In the genomic region with DNA sequence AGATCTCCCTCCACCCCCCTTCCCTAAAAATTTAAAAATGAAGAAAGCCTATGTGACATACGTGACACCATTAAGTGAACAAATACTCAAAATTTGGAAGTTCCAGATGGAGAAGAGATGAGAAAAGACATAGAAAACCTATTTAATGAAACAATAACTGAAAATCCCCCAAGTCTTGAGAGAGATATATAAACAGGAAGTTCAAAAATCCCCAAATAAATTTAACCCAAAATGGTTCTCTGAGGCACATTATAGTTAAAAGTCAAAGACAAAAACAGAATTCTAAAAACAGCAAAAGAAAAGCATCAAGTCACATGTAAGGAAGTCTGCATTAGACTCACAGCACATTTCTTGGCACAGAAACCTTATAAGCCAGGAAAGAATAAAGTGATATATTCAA, we compare ENCODE assay signal across 1 cellular context.
TF ChIP-seq lines count a peak whose summit lies in the region.

No MANE protein-coding gene starts in this region.

TF ChIP-seq in GM23338, 12 proteins besides CTCF, POLR2A, EP300 and RAD21 (continued from another document):
- TF ChIP-seq, protein P1, sequence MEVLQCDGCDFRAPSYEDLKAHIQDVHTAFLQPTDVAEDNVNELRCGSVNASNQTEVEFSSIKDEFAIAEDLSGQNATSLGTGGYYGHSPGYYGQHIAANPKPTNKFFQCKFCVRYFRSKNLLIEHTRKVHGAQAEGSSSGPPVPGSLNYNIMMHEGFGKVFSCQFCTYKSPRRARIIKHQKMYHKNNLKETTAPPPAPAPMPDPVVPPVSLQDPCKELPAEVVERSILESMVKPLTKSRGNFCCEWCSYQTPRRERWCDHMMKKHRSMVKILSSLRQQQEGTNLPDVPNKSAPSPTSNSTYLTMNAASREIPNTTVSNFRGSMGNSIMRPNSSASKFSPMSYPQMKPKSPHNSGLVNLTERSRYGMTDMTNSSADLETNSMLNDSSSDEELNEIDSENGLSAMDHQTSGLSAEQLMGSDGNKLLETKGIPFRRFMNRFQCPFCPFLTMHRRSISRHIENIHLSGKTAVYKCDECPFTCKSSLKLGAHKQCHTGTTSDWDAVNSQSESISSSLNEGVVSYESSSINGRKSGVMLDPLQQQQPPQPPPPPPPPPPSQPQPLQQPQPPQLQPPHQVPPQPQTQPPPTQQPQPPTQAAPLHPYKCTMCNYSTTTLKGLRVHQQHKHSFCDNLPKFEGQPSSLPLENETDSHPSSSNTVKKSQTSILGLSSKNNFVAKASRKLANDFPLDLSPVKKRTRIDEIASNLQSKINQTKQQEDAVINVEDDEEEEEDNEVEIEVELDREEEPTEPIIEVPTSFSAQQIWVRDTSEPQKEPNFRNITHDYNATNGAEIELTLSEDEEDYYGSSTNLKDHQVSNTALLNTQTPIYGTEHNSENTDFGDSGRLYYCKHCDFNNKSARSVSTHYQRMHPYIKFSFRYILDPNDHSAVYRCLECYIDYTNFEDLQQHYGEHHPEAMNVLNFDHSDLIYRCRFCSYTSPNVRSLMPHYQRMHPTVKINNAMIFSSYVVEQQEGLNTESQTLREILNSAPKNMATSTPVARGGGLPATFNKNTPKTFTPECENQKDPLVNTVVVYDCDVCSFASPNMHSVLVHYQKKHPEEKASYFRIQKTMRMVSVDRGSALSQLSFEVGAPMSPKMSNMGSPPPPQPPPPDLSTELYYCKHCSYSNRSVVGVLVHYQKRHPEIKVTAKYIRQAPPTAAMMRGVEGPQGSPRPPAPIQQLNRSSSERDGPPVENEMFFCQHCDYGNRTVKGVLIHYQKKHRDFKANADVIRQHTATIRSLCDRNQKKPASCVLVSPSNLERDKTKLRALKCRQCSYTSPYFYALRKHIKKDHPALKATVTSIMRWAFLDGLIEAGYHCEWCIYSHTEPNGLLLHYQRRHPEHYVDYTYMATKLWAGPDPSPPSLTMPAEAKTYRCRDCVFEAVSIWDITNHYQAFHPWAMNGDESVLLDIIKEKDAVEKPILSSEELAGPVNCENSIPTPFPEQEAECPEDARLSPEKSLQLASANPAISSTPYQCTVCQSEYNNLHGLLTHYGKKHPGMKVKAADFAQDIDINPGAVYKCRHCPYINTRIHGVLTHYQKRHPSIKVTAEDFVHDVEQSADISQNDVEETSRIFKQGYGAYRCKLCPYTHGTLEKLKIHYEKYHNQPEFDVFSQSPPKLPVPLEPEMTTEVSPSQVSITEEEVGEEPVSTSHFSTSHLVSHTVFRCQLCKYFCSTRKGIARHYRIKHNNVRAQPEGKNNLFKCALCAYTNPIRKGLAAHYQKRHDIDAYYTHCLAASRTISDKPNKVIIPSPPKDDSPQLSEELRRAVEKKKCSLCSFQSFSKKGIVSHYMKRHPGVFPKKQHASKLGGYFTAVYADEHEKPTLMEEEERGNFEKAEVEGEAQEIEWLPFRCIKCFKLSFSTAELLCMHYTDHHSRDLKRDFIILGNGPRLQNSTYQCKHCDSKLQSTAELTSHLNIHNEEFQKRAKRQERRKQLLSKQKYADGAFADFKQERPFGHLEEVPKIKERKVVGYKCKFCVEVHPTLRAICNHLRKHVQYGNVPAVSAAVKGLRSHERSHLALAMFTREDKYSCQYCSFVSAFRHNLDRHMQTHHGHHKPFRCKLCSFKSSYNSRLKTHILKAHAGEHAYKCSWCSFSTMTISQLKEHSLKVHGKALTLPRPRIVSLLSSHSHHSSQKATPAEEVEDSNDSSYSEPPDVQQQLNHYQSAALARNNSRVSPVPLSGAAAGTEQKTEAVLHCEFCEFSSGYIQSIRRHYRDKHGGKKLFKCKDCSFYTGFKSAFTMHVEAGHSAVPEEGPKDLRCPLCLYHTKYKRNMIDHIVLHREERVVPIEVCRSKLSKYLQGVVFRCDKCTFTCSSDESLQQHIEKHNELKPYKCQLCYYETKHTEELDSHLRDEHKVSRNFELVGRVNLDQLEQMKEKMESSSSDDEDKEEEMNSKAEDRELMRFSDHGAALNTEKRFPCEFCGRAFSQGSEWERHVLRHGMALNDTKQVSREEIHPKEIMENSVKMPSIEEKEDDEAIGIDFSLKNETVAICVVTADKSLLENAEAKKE (CRISPR knock-in tag; IDR thresholded peaks at IDR 0.05), result no peak
- TF ChIP-seq ZNF331 (CRISPR knock-in tag; IDR thresholded peaks at IDR 0.05; ENCODE audit: low read depth) (no peak), ZNF114 (CRISPR knock-in tag; IDR thresholded peaks at IDR 0.05) (no peak), NANOG (IDR thresholded peaks at IDR 0.05; ENCODE audit: borderline replicate concordance) (no peak), CREB1 (CRISPR knock-in tag; IDR thresholded peaks at IDR 0.05; ENCODE audit: low read depth) (no peak), STAT1 (IDR thresholded peaks at IDR 0.05; ENCODE audit: unreplicated experiment) (no peak), EZH2 (IDR thresholded peaks at IDR 0.05; ENCODE audit: low read depth, unreplicated experiment) (no peak), POLR2AphosphoS5 (IDR thresholded peaks at IDR 0.05; ENCODE audit: low read depth) (no peak)
- TF ChIP-seq, protein P2, sequence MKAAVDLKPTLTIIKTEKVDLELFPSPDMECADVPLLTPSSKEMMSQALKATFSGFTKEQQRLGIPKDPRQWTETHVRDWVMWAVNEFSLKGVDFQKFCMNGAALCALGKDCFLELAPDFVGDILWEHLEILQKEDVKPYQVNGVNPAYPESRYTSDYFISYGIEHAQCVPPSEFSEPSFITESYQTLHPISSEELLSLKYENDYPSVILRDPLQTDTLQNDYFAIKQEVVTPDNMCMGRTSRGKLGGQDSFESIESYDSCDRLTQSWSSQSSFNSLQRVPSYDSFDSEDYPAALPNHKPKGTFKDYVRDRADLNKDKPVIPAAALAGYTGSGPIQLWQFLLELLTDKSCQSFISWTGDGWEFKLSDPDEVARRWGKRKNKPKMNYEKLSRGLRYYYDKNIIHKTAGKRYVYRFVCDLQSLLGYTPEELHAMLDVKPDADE (IDR thresholded peaks at IDR 0.05), result no peak
- TF ChIP-seq, protein P3, sequence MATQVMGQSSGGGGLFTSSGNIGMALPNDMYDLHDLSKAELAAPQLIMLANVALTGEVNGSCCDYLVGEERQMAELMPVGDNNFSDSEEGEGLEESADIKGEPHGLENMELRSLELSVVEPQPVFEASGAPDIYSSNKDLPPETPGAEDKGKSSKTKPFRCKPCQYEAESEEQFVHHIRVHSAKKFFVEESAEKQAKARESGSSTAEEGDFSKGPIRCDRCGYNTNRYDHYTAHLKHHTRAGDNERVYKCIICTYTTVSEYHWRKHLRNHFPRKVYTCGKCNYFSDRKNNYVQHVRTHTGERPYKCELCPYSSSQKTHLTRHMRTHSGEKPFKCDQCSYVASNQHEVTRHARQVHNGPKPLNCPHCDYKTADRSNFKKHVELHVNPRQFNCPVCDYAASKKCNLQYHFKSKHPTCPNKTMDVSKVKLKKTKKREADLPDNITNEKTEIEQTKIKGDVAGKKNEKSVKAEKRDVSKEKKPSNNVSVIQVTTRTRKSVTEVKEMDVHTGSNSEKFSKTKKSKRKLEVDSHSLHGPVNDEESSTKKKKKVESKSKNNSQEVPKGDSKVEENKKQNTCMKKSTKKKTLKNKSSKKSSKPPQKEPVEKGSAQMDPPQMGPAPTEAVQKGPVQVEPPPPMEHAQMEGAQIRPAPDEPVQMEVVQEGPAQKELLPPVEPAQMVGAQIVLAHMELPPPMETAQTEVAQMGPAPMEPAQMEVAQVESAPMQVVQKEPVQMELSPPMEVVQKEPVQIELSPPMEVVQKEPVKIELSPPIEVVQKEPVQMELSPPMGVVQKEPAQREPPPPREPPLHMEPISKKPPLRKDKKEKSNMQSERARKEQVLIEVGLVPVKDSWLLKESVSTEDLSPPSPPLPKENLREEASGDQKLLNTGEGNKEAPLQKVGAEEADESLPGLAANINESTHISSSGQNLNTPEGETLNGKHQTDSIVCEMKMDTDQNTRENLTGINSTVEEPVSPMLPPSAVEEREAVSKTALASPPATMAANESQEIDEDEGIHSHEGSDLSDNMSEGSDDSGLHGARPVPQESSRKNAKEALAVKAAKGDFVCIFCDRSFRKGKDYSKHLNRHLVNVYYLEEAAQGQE (IDR thresholded peaks at IDR 0.05; ENCODE audit: unreplicated experiment), result no peak
